In genomic region chr3:124545891-124546290, GRCh38 we compare ENCODE assay signal across 35 cellular contexts.
"Had no signal": no experiment of that assay in that cellular context is flagged by ENCODE, and none has a peak within 500 bp of the region (broad histone marks: within the 10 kb centered on the region; RNA-seq: fewer than 3 reads in every experiment).

No MANE protein-coding gene starts in this region.

- H3K36me3 ChIP-seq: MG63 had no signal

- DNase-seq: Kasumi-1, MG63, MM.1S, MV-4-11, NCI-H1048, NCI-H1092, NCI-H1092 treated with DMSO at 0.1 percent for 48 hours, NCI-H1105, NCI-H1105 treated with DMSO at 0.1 percent for 48 hours, NCI-H1417, NCI-H1417 treated with DMSO at 0.1 percent for 48 hours, NCI-H1436, NCI-H1436 treated with DMSO at 0.1 percent for 48 hours, NCI-H146, NCI-H1694, NCI-H1694 treated with DMSO at 0.1 percent for 48 hours, NCI-H187, NCI-H187 treated with DMSO at 0.1 percent for 48 hours, NCI-H1930, NCI-H2029, NCI-H2029 treated with DMSO at 0.1 percent for 48 hours, NCI-H2081, NCI-H2081 treated with DMSO at 0.1 percent for 48 hours, NCI-H2107, NCI-H2171, NCI-H2171 treated with DMSO at 0.1 percent for 48 hours, NCI-H2227 treated with DMSO at 0.1 percent for 48 hours, NCI-H226, NCI-H345, NCI-H446, NCI-H446 treated with DMSO at 0.1 percent for 48 hours, NCI-H510A, NCI-H510A treated with DMSO at 0.1 percent for 48 hours, NCI-H524, NCI-H524 treated with DMSO at 0.1 percent for 48 hours had no signal

- H3K9me3 ChIP-seq: MG63 had no signal

- H3K4me3 ChIP-seq: MG63 had no signal
